In genomic region chr18:24138281-24138883, GRCh38 we compare ENCODE assay signal across 8 cellular contexts. TPM values are rescaled to one million over a fixed set of nuclear protein-coding genes. Genes with fewer than 3 reads are reported as not detected.
DNase-seq lines count a peak whose midpoint lies in the region; ATAC-seq, FAIRE-seq and TF ChIP-seq lines count a peak whose summit lies in the region.

No MANE protein-coding gene starts in this region.

- peak; percentile 22 to 40 (median 38) for ATAC-seq in pancreas

- H3K9me3 ChIP-seq in endocrine pancreas (ENCODE audit: control insufficient read depth, low read length) (no peaks in the 10 kb centered on the region), pancreas (no peaks in the 10 kb centered on the region)

- H3K36me3 ChIP-seq in endocrine pancreas (ENCODE audit: control insufficient read depth, insufficient read depth, low read length) (no peaks in the 10 kb centered on the region), pancreas (no peaks in the 10 kb centered on the region)

- H3K4me1 ChIP-seq in endocrine pancreas (ENCODE audit: control insufficient read depth, insufficient read depth, low read length) = no peaks in the 10 kb centered on the region
- H3K4me1 ChIP-seq in pancreas = no peaks in the 10 kb centered on the region

- WGBS in pancreas, 2 donors = 49 to 51% methylated on average over 18 of the region's 18 CpGs

- H3K27ac ChIP-seq in pancreas = peak overlapping the region in 1 of 4 donors; percentile 25

- no peak for FAIRE-seq in pancreas (lab: Jason Lieb, UNC)

- DNase-seq in GM12865 (ENCODE audit: low read depth) (no peak), KBM-7 (peak; percentile 33), pancreas (no peak), MV-4-11 (lab: John Stamatoyannopoulos, UW) (no peak), NCI-H526 treated with DMSO at 0.1 percent for 48 hours (lab: John Stamatoyannopoulos, UW) (no peak), NCI-H524 (lab: John Stamatoyannopoulos, UW) (no peak), islet precursor cell (no peak)

- peak overlapping the region; percentile 30 for H3K9ac ChIP-seq in endocrine pancreas (ENCODE audit: control insufficient read depth, insufficient read depth, low read length)

- H3K27me3 ChIP-seq in endocrine pancreas (ENCODE audit: control insufficient read depth, insufficient read depth, low read length) = no peaks in the 10 kb centered on the region
- no peaks in the 10 kb centered on the region for H3K27me3 ChIP-seq in pancreas

- H3K4me3 ChIP-seq in GM12865 (ENCODE audit: low read depth, low read length) = peak overlapping the region; percentile 32
- peak overlapping the region; percentile 90 for H3K4me3 ChIP-seq in endocrine pancreas (ENCODE audit: control insufficient read depth, insufficient read depth, low read length)
- peak overlapping the region; percentile 20 to 55 (median 42) for H3K4me3 ChIP-seq in pancreas

- in situ Hi-C loops in KBM-7 (cut with MboI; ENCODE audit: low pct_unique_long_range_greater_than_20kb, low sequenced_read_pairs) = no loop called here

- TF ChIP-seq CTCF in GM12865 (IDR thresholded peaks at IDR 0.05; ENCODE audit: insufficient read depth, low read depth, low read length, missing control alignments) (no peak), pancreas (IDR thresholded peaks at IDR 0.05) (no peak)

- intact Hi-C loops in pancreas (cut with DNase I) = no loop called here

RNA-seq across cellular contexts. Expression of gene CABYR, which starts 0.5 kb away (rescaled TPM):
- total RNA-seq in pancreas = under 1 TPM in 5 of 6 donors, not detected in 1; 0.20 to 0.78 (median 0.25) TPM
- polyA plus RNA-seq in pancreas = under 1 TPM; 0.23 to 0.33 TPM

Comparison
In these comparisons a context has a peak if more than half of its experiments do, and no peak if none do; other contexts are left out.
1. H3K4me3 ChIP-seq: peak in every context shown above with its lines; median percentile 90 in endocrine pancreas; 42 in pancreas; 32 in GM12865.